ENCODE assay signal across 8 cellular contexts in the genomic region with DNA sequence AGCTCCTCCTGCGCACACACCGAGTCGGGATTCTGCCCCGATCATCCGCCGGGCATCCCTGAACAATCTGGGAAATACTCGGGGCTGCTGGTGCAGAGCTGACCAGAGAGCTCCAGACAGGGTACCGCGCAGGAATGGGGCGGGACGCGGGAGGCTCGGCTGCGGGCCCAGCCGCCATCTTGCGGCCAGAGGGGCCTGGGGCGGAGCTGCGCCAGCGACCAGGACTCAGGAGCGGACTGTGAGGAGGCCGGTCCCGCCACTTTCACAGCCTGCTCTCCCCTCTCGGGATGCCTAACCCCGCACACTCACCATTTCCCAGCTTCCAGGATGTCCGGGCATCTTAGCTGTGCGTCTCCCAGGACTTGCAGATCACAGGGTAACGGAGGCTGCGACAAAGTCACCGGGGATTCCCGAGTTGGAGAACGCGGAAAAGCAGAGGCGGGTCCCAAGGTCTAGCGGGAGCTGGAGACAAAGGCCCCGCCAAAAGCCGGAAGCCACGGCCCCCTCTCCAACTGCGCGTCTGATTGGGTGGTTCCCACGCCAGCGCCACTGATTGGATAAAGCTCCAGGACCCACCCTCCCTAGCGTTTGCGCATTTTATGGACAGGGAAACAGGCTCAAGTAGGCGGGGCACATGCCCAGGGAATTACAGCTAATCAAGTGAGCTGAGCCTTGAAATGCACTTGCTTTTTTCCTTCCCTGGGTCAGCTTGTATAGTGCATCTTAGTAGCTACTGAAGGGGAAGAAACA. TPM values are rescaled to one million over a fixed set of nuclear protein-coding genes. Genes with fewer than 3 reads are reported as not detected.
DNase-seq lines count a peak whose midpoint lies in the region; ATAC-seq lines count a peak whose summit lies in the region.

No MANE protein-coding gene starts in this region.

- H3K9me3 ChIP-seq in HAP-1 = no peaks in the 10 kb centered on the region

- ATAC-seq in GM18511 (IDR thresholded peaks at IDR 0.05; ENCODE audit: unreplicated experiment) (peak; percentile 99), HG03039 (IDR thresholded peaks at IDR 0.05; ENCODE audit: unreplicated experiment) (peak; percentile 97), left lobe of liver (peak; percentile 94)

- DNase-seq in NCI-H2227 treated with DMSO at 0.1 percent for 48 hours (lab: John Stamatoyannopoulos, UW) (peak; percentile 82), dermis blood vessel endothelial cell (peak; percentile 98), left lobe of liver (ENCODE audit: low spot score) (peak; percentile 77), HAP-1 (ENCODE audit: low spot score in 2 of 2) (no peak)
- DNase-seq in activated CD4-positive, alpha-beta T cell treated with anti-CD3 and anti-CD28 coated beads, Interleukin-2, amount 50 U/mL, for 4 hours = peak; percentile 78 to 81
- peak; percentile 93 for DNase-seq in stimulated activated CD4-positive, alpha-beta T cell treated with anti-CD3 and anti-CD28 coated beads, Interleukin-1b, Interleukin-23, amount 100 ng/mL, for 48 hours

- H3K4me1 ChIP-seq in HAP-1 = no peaks in the 10 kb centered on the region

- H3K4me3 ChIP-seq in HAP-1 = no peak overlapping the region

- H3K27me3 ChIP-seq in HAP-1 (ENCODE audit: low read depth) = no peaks in the 10 kb centered on the region

- in situ Hi-C loops in HAP-1 (cut with MboI; ENCODE audit: low sequenced_read_pairs) = no loop called here

- no peaks in the 10 kb centered on the region for H3K36me3 ChIP-seq in HAP-1 (replicated peaks)

RNA-seq across cellular contexts. Expression of gene ZNF43, which starts 15.8 kb away (rescaled TPM):
- 10.7 and 12.1 TPM in 2 replicates for total RNA-seq in dermis blood vessel endothelial cell
- 0.60 TPM for total RNA-seq in left lobe of liver

Comparison
In these comparisons a context has a peak if more than half of its experiments do, and no peak if none do; other contexts are left out.
1. DNase-seq: peak in NCI-H2227 treated with DMSO at 0.1 percent for 48 hours (single experiment), activated CD4-positive, alpha-beta T cell treated with anti-CD3 and anti-CD28 coated beads, Interleukin-2, amount 50 U/mL, for 4 hours (2 of 2), dermis blood vessel endothelial cell (single experiment), left lobe of liver (single experiment) and stimulated activated CD4-positive, alpha-beta T cell treated with anti-CD3 and anti-CD28 coated beads, Interleukin-1b, Interleukin-23, amount 100 ng/mL, for 48 hours (single experiment); none in HAP-1 (0 of 2).
2. Peak in every context shown above with its lines, with median percentiles within 50 percentile points of each other: ATAC-seq.